8 cellular contexts compared by ENCODE assay signal in genomic region chr17:1724869-1725641, GRCh38. TPM values are rescaled to one million over a fixed set of nuclear protein-coding genes. Genes with fewer than 3 reads are reported as not detected.
A peak's percentile ranks its signal among the peaks of the same experiment; 100 is the strongest.
DNase-seq lines count a peak whose midpoint lies in the region; ATAC-seq, FAIRE-seq and TF ChIP-seq lines count a peak whose summit lies in the region.

No MANE protein-coding gene starts in this region.

- H3K27ac ChIP-seq in KOPT-K1 (ENCODE audit: low read depth, low read length, poor library complexity, severe bottlenecking): peak overlapping the region; percentile 82
- peak overlapping the region; percentile 69; the same call in 2 of the 3 replicates for H3K27ac ChIP-seq in K562 (ENCODE audit: extremely low read depth, low read depth, low read length)
- peak overlapping the region; percentile 89 for H3K27ac ChIP-seq in layer of hippocampus (ENCODE audit: low read depth, low read length)
- H3K27ac ChIP-seq in stomach smooth muscle (ENCODE audit: low read length): peak overlapping the region; percentile 80

- H3K9ac ChIP-seq in K562 (ENCODE audit: insufficient read depth in 1 of 2, low read depth in 2 of 2, low read length in 2 of 2) (peak overlapping the region; percentile 49 to 92; a peak in 3 of 4 replicates), stomach smooth muscle (ENCODE audit: low read length in 2 of 2) (peak overlapping the region; percentile 36 to 51)

- CTCF ChIA-PET in BJ (lab: Yijun Ruan, JAX) (interaction anchor here (0.5 to 2.9 kb wide), 6 partner anchors 27 to 473 kb away, joined by 3 to 10 read pairs (median 3); partner anchors contain the start of genes RPA1 and SMYD4), K562 (lab: Yijun Ruan, JAX; ENCODE audit: low intra/inter-chr PET ratio) (no interaction called here)

- TF ChIP-seq CTCF in BJ (IDR thresholded peaks at IDR 0.05; ENCODE audit: insufficient read depth, low read depth, low read length) (no peak), K562 (IDR thresholded peaks at IDR 0.05 in 2 of 3, conservative IDR thresholded peaks at IDR 0.05 in 1 of 3; ENCODE audit: insufficient read depth in 2 of 3, low read depth in 1 of 3, low read length in 3 of 3) (peak in 1 of 3 experiments; percentile 1; a peak in 1 of 6 replicates)

- no peak for FAIRE-seq in K562 (lab: Jason Lieb, UNC)

- TF ChIP-seq EP300 in K562 (IDR thresholded peaks at IDR 0.05; ENCODE audit: low read length): no peak

- ATAC-seq in GM19452 (IDR thresholded peaks at IDR 0.05; ENCODE audit: unreplicated experiment) (peak; percentile 42), K562 (peak; percentile 69)

- H3K36me3 ChIP-seq in BJ (ENCODE audit: control insufficient read depth, insufficient read depth, low read length) (peaks cover 17% of the 10 kb centered on the region), KOPT-K1 (ENCODE audit: insufficient read depth, low read length) (peaks cover 21% of the 10 kb centered on the region; the same call in 1 of the 2 replicates), K562 (ENCODE audit: control insufficient read depth, insufficient read depth, low read length) (peaks cover 7% of the 10 kb centered on the region; the same call in 1 of the 3 replicates), stomach smooth muscle (ENCODE audit: control insufficient read depth in 2 of 2, insufficient read depth in 2 of 2, low read length in 2 of 2) (peaks cover 0 to 5% of the 10 kb centered on the region in 2 donors)

- H3K4me2 ChIP-seq in K562 (ENCODE audit: insufficient read depth, low read length): peak overlapping the region; percentile 80

- peaks cover 11% of the 10 kb centered on the region; the same call in 2 of the 3 replicates for H3K79me2 ChIP-seq in K562 (ENCODE audit: control insufficient read depth, insufficient read depth, low read length)

- BruUV-seq in K562 (replicated peaks; lab: Mats Ljungman, UMichigan): no TSS peak

- no peaks in the 10 kb centered on the region for H3K27me3 ChIP-seq in BJ (ENCODE audit: control insufficient read depth, insufficient read depth, low read length)
- no peaks in the 10 kb centered on the region for H3K27me3 ChIP-seq in K562 (ENCODE audit: control insufficient read depth in 2 of 2, insufficient read depth in 2 of 2, low read length in 2 of 2)
- no peaks in the 10 kb centered on the region for H3K27me3 ChIP-seq in layer of hippocampus (ENCODE audit: control insufficient read depth, insufficient read depth, low read length)
- no peaks in the 10 kb centered on the region for H3K27me3 ChIP-seq in stomach smooth muscle (ENCODE audit: control insufficient read depth in 1 of 2, insufficient read depth in 2 of 2, low read length in 2 of 2)

- intact Hi-C loops in K562 (cut with micrococcal nuclease): loop anchor here (5.0 kb wide), 1 partner anchor 57 kb away; no protein-coding TSS in a partner anchor

- TF ChIP-seq POLR2A in K562 (conservative IDR thresholded peaks at IDR 0.05): no peak

- H2AFZ ChIP-seq in K562 (ENCODE audit: low read depth, low read length): peak overlapping the region; percentile 88

- TF ChIP-seq RAD21 in K562 (CRISPR knock-in tag; conservative IDR thresholded peaks at IDR 0.05 in 1 of 2, IDR thresholded peaks at IDR 0.05 in 1 of 2): no peak

- WGBS in K562 (ENCODE audit: insufficient coverage, low coverage, missing lambda C conversion rate): 10% methylated on average over 22 of the region's 51 CpGs

- no peaks in the 10 kb centered on the region for H3K9me1 ChIP-seq in K562 (ENCODE audit: control insufficient read depth, insufficient read depth, low read length)

- peak overlapping the region; percentile 65 for H3K4me3 ChIP-seq in BJ (ENCODE audit: low read depth, low read length)
- peak overlapping the region; percentile 67 for H3K4me3 ChIP-seq in K562
- peak overlapping the region; percentile 63 to 75 for H3K4me3 ChIP-seq in stomach smooth muscle (ENCODE audit: low read length in 2 of 2)

- no peak for DNase-seq in BJ (ENCODE audit: low read depth)
- DNase-seq in K562 (ENCODE audit: extremely low read depth in 1 of 4, low spot score in 3 of 4): no peak
- DNase-seq in NCI-H1105 treated with DMSO at 0.1 percent for 48 hours (lab: John Stamatoyannopoulos, UW): no peak
- no peak for DNase-seq in inferior parietal cortex (ENCODE audit: extremely low spot score)

- POLR2A ChIA-PET in BJ (lab: Charles Lee): no interaction called here
- POLR2A ChIA-PET in K562 (lab: Yijun Ruan, JAX): interaction anchor here (4.4 kb wide), 1 partner anchor 8 kb away, joined by 25 read pairs; no protein-coding TSS in a partner anchor

- H3K9me3 ChIP-seq in KOPT-K1 (ENCODE audit: insufficient read depth, low read length, poor library complexity, severe bottlenecking): no peaks in the 10 kb centered on the region
- no peaks in the 10 kb centered on the region for H3K9me3 ChIP-seq in K562 (replicated peaks; ENCODE audit: control insufficient read depth, insufficient read depth, low read depth, low read length)
- H3K9me3 ChIP-seq in stomach smooth muscle (ENCODE audit: control insufficient read depth in 2 of 2, low read length in 2 of 2): no peaks in the 10 kb centered on the region

- H4K20me1 ChIP-seq in K562 (replicated peaks; ENCODE audit: control insufficient read depth, insufficient read depth, low read length): no peaks in the 10 kb centered on the region

- H3K4me1 ChIP-seq in K562 (replicated peaks in 1 of 2; ENCODE audit: control insufficient read depth in 2 of 2, insufficient read depth in 2 of 2, low read length in 2 of 2): peaks cover 19 to 59% of the 10 kb centered on the region in 2 experiments
- H3K4me1 ChIP-seq in stomach smooth muscle (ENCODE audit: control insufficient read depth, insufficient read depth, low read length): peaks cover 38% of the 10 kb centered on the region

- in situ Hi-C loops in K562 (cut with MboI): no loop called here

RNA-seq across cellular contexts. Expression of gene WDR81, which starts 0.6 kb away (rescaled TPM):
- polyA plus RNA-seq in BJ (2011; rRNA removed) (3.0 and 4.8 TPM in 2 replicates), K562 (2011; rRNA removed) (2.7 and 5.1 TPM in 2 replicates), K562 (2014; fragmentation: Illumina TruSeq; extraction: Trizol) (3.3 and 9.0 TPM in 2 replicates), K562 (2014; fragmentation: Nextera tagmentation; extraction: Ambion mirVana) (under 1 TPM; 0.01 to 0.04 TPM), K562 (2014; rRNA removed) (12.2 and 12.9 TPM in 2 replicates)
- 5.9 and 6.3 TPM in 2 replicates for polyA minus RNA-seq in BJ (2011; rRNA and poly(A)+ RNA removed)
- total RNA-seq in K562 (2011; cell fraction: chromatin; rRNA removed; ENCODE audit: low replicate concordance): 13.5 and 42.5 TPM in 2 replicates
- total RNA-seq in K562 (2011; cell fraction: nucleolus; rRNA removed): 29.2 and 35.2 TPM in 2 replicates
- total RNA-seq in K562 (2011; cell fraction: nucleoplasm; rRNA removed): 14.9 and 15.0 TPM in 2 replicates
- total RNA-seq in K562 (2014; rRNA removed) (11.1 and 12.5 TPM in 2 replicates), K562 (2014; rRNA removed; fragmentation: Illumina TruSeq; extraction: Trizol) (0.89 and 1.7 TPM in 2 replicates), K562 (2015; rRNA removed; fragmentation: Illumina TruSeq; extraction: Trizol) (4.3 and 5.3 TPM in 2 replicates), K562 (2021) (13.0 and 17.1 TPM in 2 replicates)
- 5.3 and 9.9 TPM in 2 replicates for polyA plus RNA-seq in K562 (2011; cell fraction: cytosol; rRNA removed)
- polyA plus RNA-seq in K562 (2011; cell fraction: nucleus; rRNA removed): 26.4 and 53.6 TPM in 2 replicates
- polyA plus RNA-seq in K562 (2012): 8.7 and 12.9 TPM in 2 replicates
- polyA minus RNA-seq in K562 (2011; rRNA and poly(A)+ RNA removed): 1.3 and 3.6 TPM in 2 replicates
- polyA minus RNA-seq in K562 (2011; cell fraction: cytosol; rRNA and poly(A)+ RNA removed): 10.1 and 18.5 TPM in 2 replicates
- polyA minus RNA-seq in K562 (2011; cell fraction: nucleus; rRNA and poly(A)+ RNA removed): 9.9 and 15.3 TPM in 2 replicates

RNA-seq across cellular contexts. Expression of gene TLCD2, which starts 14.9 kb away (rescaled TPM):
- 2.5 and 3.9 TPM in 2 replicates for polyA plus RNA-seq in BJ (2011; rRNA removed)
- 2.6 and 3.4 TPM in 2 replicates for polyA minus RNA-seq in BJ (2011; rRNA and poly(A)+ RNA removed)
- 1.2 and 1.5 TPM in 2 replicates for total RNA-seq in K562 (2011; cell fraction: chromatin; rRNA removed; ENCODE audit: low replicate concordance)
- 1.1 and 1.2 TPM in 2 replicates for total RNA-seq in K562 (2011; cell fraction: nucleolus; rRNA removed)
- total RNA-seq in K562 (2011; cell fraction: nucleoplasm; rRNA removed): 1.2 and 1.5 TPM in 2 replicates
- total RNA-seq in K562 (2014; rRNA removed): 0.45 and 0.54 TPM in 2 replicates
- total RNA-seq in K562 (2014; rRNA removed; fragmentation: Illumina TruSeq; extraction: Trizol): 0.64 and 0.65 TPM in 2 replicates
- 0.76 and 0.98 TPM in 2 replicates for total RNA-seq in K562 (2015; rRNA removed; fragmentation: Illumina TruSeq; extraction: Trizol)
- total RNA-seq in K562 (2021): 0.78 and 0.89 TPM in 2 replicates
- 0.46 and 0.50 TPM in 2 replicates for polyA plus RNA-seq in K562 (2011; rRNA removed)
- 0.49 and 0.53 TPM in 2 replicates for polyA plus RNA-seq in K562 (2011; cell fraction: cytosol; rRNA removed)
- polyA plus RNA-seq in K562 (2011; cell fraction: nucleus; rRNA removed): 0.39 and 0.54 TPM in 2 replicates
- 0.89 and 4.5 TPM in 2 replicates for polyA plus RNA-seq in K562 (2012)
- 0.58 and 0.64 TPM in 2 replicates for polyA plus RNA-seq in K562 (2014; fragmentation: Illumina TruSeq; extraction: Trizol)
- under 1 TPM; 0.10 to 0.13 TPM for polyA plus RNA-seq in K562 (2014; fragmentation: Nextera tagmentation; extraction: Ambion mirVana)
- 0.73 and 1.0 TPM in 2 replicates for polyA plus RNA-seq in K562 (2014; rRNA removed)
- 0.72 and 0.81 TPM in 2 replicates for polyA minus RNA-seq in K562 (2011; rRNA and poly(A)+ RNA removed)
- 0.48 and 0.73 TPM in 2 replicates for polyA minus RNA-seq in K562 (2011; cell fraction: cytosol; rRNA and poly(A)+ RNA removed)
- 0.40 and 0.56 TPM in 2 replicates for polyA minus RNA-seq in K562 (2011; cell fraction: nucleus; rRNA and poly(A)+ RNA removed)

RNA-seq across cellular contexts. Expression of gene SERPINF2, which starts 17.6 kb away (rescaled TPM):
- polyA plus RNA-seq in BJ (2011; rRNA removed) (0.02 TPM in 1 of 2 replicates, not detected in the other), K562 (2011; rRNA removed) (0.04 TPM in 1 of 2 replicates, not detected in the other), K562 (2014; fragmentation: Illumina TruSeq; extraction: Trizol) (not detected in 2 replicates), K562 (2014; fragmentation: Nextera tagmentation; extraction: Ambion mirVana) (not detected), K562 (2014; rRNA removed) (not detected in 2 replicates)
- 0.15 TPM in 1 of 2 replicates, not detected in the other for polyA minus RNA-seq in BJ (2011; rRNA and poly(A)+ RNA removed)
- 0.25 TPM in 1 of 2 replicates, not detected in the other for total RNA-seq in K562 (2011; cell fraction: chromatin; rRNA removed; ENCODE audit: low replicate concordance)
- not detected in 2 replicates for total RNA-seq in K562 (2011; cell fraction: nucleolus; rRNA removed)
- not detected in 2 replicates for total RNA-seq in K562 (2011; cell fraction: nucleoplasm; rRNA removed)
- total RNA-seq in K562 (2014; rRNA removed) (not detected in 2 replicates), K562 (2014; rRNA removed; fragmentation: Illumina TruSeq; extraction: Trizol) (not detected in 2 replicates), K562 (2015; rRNA removed; fragmentation: Illumina TruSeq; extraction: Trizol) (not detected in 2 replicates), K562 (2021) (0.22 TPM in 2 replicates)
- polyA plus RNA-seq in K562 (2011; cell fraction: cytosol; rRNA removed): 0.03 TPM in 1 of 2 replicates, not detected in the other
- polyA plus RNA-seq in K562 (2011; cell fraction: nucleus; rRNA removed): 0.07 TPM in 1 of 2 replicates, not detected in the other
- polyA plus RNA-seq in K562 (2012): 0.03 and 0.06 TPM in 2 replicates
- not detected in 2 replicates for polyA minus RNA-seq in K562 (2011; rRNA and poly(A)+ RNA removed)
- polyA minus RNA-seq in K562 (2011; cell fraction: cytosol; rRNA and poly(A)+ RNA removed): 0.91 TPM in 1 of 2 replicates, not detected in the other
- not detected in 2 replicates for polyA minus RNA-seq in K562 (2011; cell fraction: nucleus; rRNA and poly(A)+ RNA removed)

RNA-seq across cellular contexts. Expression of gene SERPINF1, which starts 36.8 kb away (rescaled TPM):
- polyA plus RNA-seq in BJ (2011; rRNA removed) (174 and 221 TPM in 2 replicates), K562 (2011; rRNA removed) (66.9 and 85.2 TPM in 2 replicates), K562 (2014; fragmentation: Illumina TruSeq; extraction: Trizol) (44.8 and 53.4 TPM in 2 replicates), K562 (2014; fragmentation: Nextera tagmentation; extraction: Ambion mirVana) (1 to 10 TPM; 2.6 to 6.3 TPM), K562 (2014; rRNA removed) (42.4 and 78.9 TPM in 2 replicates)
- polyA minus RNA-seq in BJ (2011; rRNA and poly(A)+ RNA removed): 23.8 and 25.7 TPM in 2 replicates
- 49.3 and 78.6 TPM in 2 replicates for total RNA-seq in K562 (2011; cell fraction: chromatin; rRNA removed; ENCODE audit: low replicate concordance)
- total RNA-seq in K562 (2011; cell fraction: nucleolus; rRNA removed): 114 and 121 TPM in 2 replicates
- total RNA-seq in K562 (2011; cell fraction: nucleoplasm; rRNA removed): 64.9 and 87.2 TPM in 2 replicates
- total RNA-seq in K562 (2014; rRNA removed) (37.7 and 54.7 TPM in 2 replicates), K562 (2014; rRNA removed; fragmentation: Illumina TruSeq; extraction: Trizol) (21.5 and 27.5 TPM in 2 replicates), K562 (2015; rRNA removed; fragmentation: Illumina TruSeq; extraction: Trizol) (37.0 and 40.4 TPM in 2 replicates), K562 (2021) (34.5 and 44.2 TPM in 2 replicates)
- polyA plus RNA-seq in K562 (2011; cell fraction: cytosol; rRNA removed): 137 and 141 TPM in 2 replicates
- polyA plus RNA-seq in K562 (2011; cell fraction: nucleus; rRNA removed): 57.8 and 67.5 TPM in 2 replicates
- polyA plus RNA-seq in K562 (2012): 34.1 and 98.1 TPM in 2 replicates
- 35.2 and 36.2 TPM in 2 replicates for polyA minus RNA-seq in K562 (2011; rRNA and poly(A)+ RNA removed)
- polyA minus RNA-seq in K562 (2011; cell fraction: cytosol; rRNA and poly(A)+ RNA removed): 21.5 and 27.6 TPM in 2 replicates
- polyA minus RNA-seq in K562 (2011; cell fraction: nucleus; rRNA and poly(A)+ RNA removed): 9.0 and 17.2 TPM in 2 replicates

RNA-seq across cellular contexts. Expression of gene PRPF8, which starts 40.4 kb away (rescaled TPM):
- polyA plus RNA-seq in BJ (2011; rRNA removed) (113 and 194 TPM in 2 replicates), K562 (2011; rRNA removed) (64.3 and 160 TPM in 2 replicates), K562 (2014; fragmentation: Illumina TruSeq; extraction: Trizol) (208 and 224 TPM in 2 replicates), K562 (2014; fragmentation: Nextera tagmentation; extraction: Ambion mirVana) (100 to 1,000 TPM; 128 to 174 TPM), K562 (2014; rRNA removed) (77.2 and 85.9 TPM in 2 replicates)
- polyA minus RNA-seq in BJ (2011; rRNA and poly(A)+ RNA removed): 292 and 302 TPM in 2 replicates
- total RNA-seq in K562 (2011; cell fraction: chromatin; rRNA removed; ENCODE audit: low replicate concordance): 654 and 969 TPM in 2 replicates
- total RNA-seq in K562 (2011; cell fraction: nucleolus; rRNA removed): 322 and 340 TPM in 2 replicates
- 351 and 363 TPM in 2 replicates for total RNA-seq in K562 (2011; cell fraction: nucleoplasm; rRNA removed)
- total RNA-seq in K562 (2014; rRNA removed) (85.9 and 111 TPM in 2 replicates), K562 (2014; rRNA removed; fragmentation: Illumina TruSeq; extraction: Trizol) (64.3 and 72.1 TPM in 2 replicates), K562 (2015; rRNA removed; fragmentation: Illumina TruSeq; extraction: Trizol) (64.6 and 74.2 TPM in 2 replicates), K562 (2021) (278 and 294 TPM in 2 replicates)
- 111 and 123 TPM in 2 replicates for polyA plus RNA-seq in K562 (2011; cell fraction: cytosol; rRNA removed)
- polyA plus RNA-seq in K562 (2011; cell fraction: nucleus; rRNA removed): 279 and 287 TPM in 2 replicates
- 137 and 179 TPM in 2 replicates for polyA plus RNA-seq in K562 (2012)
- 219 and 329 TPM in 2 replicates for polyA minus RNA-seq in K562 (2011; rRNA and poly(A)+ RNA removed)
- polyA minus RNA-seq in K562 (2011; cell fraction: cytosol; rRNA and poly(A)+ RNA removed): 406 and 503 TPM in 2 replicates
- 87.5 and 163 TPM in 2 replicates for polyA minus RNA-seq in K562 (2011; cell fraction: nucleus; rRNA and poly(A)+ RNA removed)
